10 cellular contexts compared by ENCODE assay signal in the genomic region with DNA sequence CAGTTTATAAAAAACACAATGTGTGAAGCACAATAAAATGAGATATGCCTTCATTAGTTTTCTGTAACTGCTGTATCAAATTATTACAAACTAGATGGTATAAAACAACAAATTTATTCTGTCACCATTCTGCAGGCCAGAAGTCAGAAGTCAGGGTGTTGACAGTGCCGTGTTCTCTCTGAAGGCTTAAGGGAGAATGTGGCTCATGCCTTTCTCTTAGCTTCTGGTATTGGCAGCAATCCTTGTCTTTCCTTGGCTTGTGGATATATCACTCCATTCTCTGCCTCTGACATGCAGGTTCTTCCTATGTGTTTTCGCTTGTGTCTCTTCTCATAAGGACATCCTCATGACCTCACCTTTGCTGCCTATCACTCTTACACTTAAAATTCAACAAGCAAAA. TPM values are rescaled to one million over a fixed set of nuclear protein-coding genes. Genes with fewer than 3 reads are reported as not detected.
A peak's percentile ranks its signal among the peaks of the same experiment; 100 is the strongest.
DNase-seq lines count a peak whose midpoint lies in the region; ATAC-seq and TF ChIP-seq lines count a peak whose summit lies in the region.
"Had no signal": no experiment of that assay in that cellular context is flagged by ENCODE, and none has a peak within 500 bp of the region (broad histone marks: within the 10 kb centered on the region; RNA-seq: fewer than 3 reads in every experiment).

No MANE protein-coding gene starts in this region.

- H3K27ac Mint-ChIP-seq in Calu3 (ENCODE audit: unreplicated experiment) = peak overlapping the region; percentile 14
- H3K27ac Mint-ChIP-seq in IgD-negative memory B cell = peak overlapping the region; percentile 6 to 59 (median 7)
- peak overlapping the region; percentile 96 to 97 for H3K27ac Mint-ChIP-seq in activated naive CD4-positive, alpha-beta T cell treated with anti-CD3 and anti-CD28 coated beads, Interleukin-2, amount 50 U/mL, for 72 hours
- H3K27ac Mint-ChIP-seq in mesothelial cell of epicardium = peak overlapping the region; percentile 39

- H3K27me3 Mint-ChIP-seq in Calu3 (ENCODE audit: unreplicated experiment) = no peaks in the 10 kb centered on the region
- no peaks in the 10 kb centered on the region for H3K27me3 Mint-ChIP-seq in IgD-negative memory B cell
- H3K27me3 Mint-ChIP-seq in mesothelial cell of epicardium (ENCODE audit: low read depth) = no peaks in the 10 kb centered on the region

- H3K4me3 Mint-ChIP-seq in Calu3 (ENCODE audit: low read depth, unreplicated experiment) (peak overlapping the region; percentile 25), IgD-negative memory B cell (peak overlapping the region in 3 of 4 donors; percentile 3 to 65 (median 5)), mesothelial cell of epicardium (no peak overlapping the region)

- H3K4me1 Mint-ChIP-seq in Calu3 (ENCODE audit: low read depth, unreplicated experiment) (peaks cover 77% of the 10 kb centered on the region), IgD-negative memory B cell (peaks cover 54 to 63% (median 61%) of the 10 kb centered on the region in 3 donors), mesothelial cell of epicardium (peaks cover 51% of the 10 kb centered on the region)

- intact Hi-C loops in Calu3 (cut with micrococcal nuclease; ENCODE audit: unreplicated experiment) = no loop called here

- no peaks in the 10 kb centered on the region for H3K9me3 Mint-ChIP-seq in Calu3 (ENCODE audit: low read depth, unreplicated experiment)
- H3K9me3 Mint-ChIP-seq in IgD-negative memory B cell = no peaks in the 10 kb centered on the region
- peaks cover 0 to 8% of the 10 kb centered on the region in 2 donors for H3K9me3 Mint-ChIP-seq in activated naive CD4-positive, alpha-beta T cell treated with anti-CD3 and anti-CD28 coated beads, Interleukin-2, amount 50 U/mL, for 72 hours
- H3K9me3 Mint-ChIP-seq in mesothelial cell of epicardium = no peaks in the 10 kb centered on the region

- TF ChIP-seq CTCF in Calu3 (IDR thresholded peaks at IDR 0.05; ENCODE audit: unreplicated experiment) (no peak), mesothelial cell of epicardium (IDR thresholded peaks at IDR 0.05; ENCODE audit: unreplicated experiment) (no peak)

- no TSS peak for BruUV-seq in Calu3 (replicated peaks; lab: Mats Ljungman, UMichigan)

- H3K36me3 Mint-ChIP-seq in Calu3 (ENCODE audit: insufficient read depth, unreplicated experiment) (peaks cover 9% of the 10 kb centered on the region), IgD-negative memory B cell (peaks cover 2% of the 10 kb centered on the region), mesothelial cell of epicardium (peaks cover 5% of the 10 kb centered on the region)
- peaks cover 13% of the 10 kb centered on the region in 2 donors for H3K36me3 Mint-ChIP-seq in activated naive CD4-positive, alpha-beta T cell treated with anti-CD3 and anti-CD28 coated beads, Interleukin-2, amount 50 U/mL, for 72 hours

- CTCF ChIA-PET in Calu3 (lab: Charles Lee) = interaction anchor here (0.9 to 1.5 kb wide), 3 partner anchors 12 to 278 kb away, joined by 3 read pairs; no protein-coding TSS in a partner anchor

- no peak for DNase-seq in Calu3
- no peak for DNase-seq in activated naive CD4-positive, alpha-beta T cell treated with anti-CD3 and anti-CD28 coated beads, Interleukin-2, amount 50 U/mL, for 72 hours (ENCODE audit: low spot score in 2 of 2)
- no peak for DNase-seq in mesothelial cell of epicardium (ENCODE audit: low spot score in 2 of 2, unreplicated experiment in 2 of 2)
- DNase-seq in cerebellar nuclear complex (lab: John Stamatoyannopoulos, UW) = no peak
- no peak for DNase-seq in CD1c-positive myeloid dendritic cell (ENCODE audit: extremely low spot score)
- no peak for DNase-seq in effector CD8-positive, alpha-beta T cell (lab: John Stamatoyannopoulos, UW)
- DNase-seq: NCI-H2171 treated with DMSO at 0.1 percent for 48 hours, substantia nigra, SW 1271 had no signal

- no peak for ATAC-seq in activated naive CD4-positive, alpha-beta T cell treated with anti-CD3 and anti-CD28 coated beads, Interleukin-2, amount 50 U/mL, for 72 hours

RNA-seq across cellular contexts. Expression of a gene that starts 10.1 kb away (rescaled TPM):
- 136 and 145 TPM in 2 replicates for total RNA-seq in Calu3 (2022)
- 21.6 TPM for polyA plus RNA-seq in IgD-negative memory B cell
- 10 to 100 TPM; 45.5 to 60.1 TPM for total RNA-seq in activated naive CD4-positive, alpha-beta T cell treated with anti-CD3 and anti-CD28 coated beads, Interleukin-2, amount 50 U/mL, for 72 hours
- 58.3 to 63.2 TPM (median 61.6 TPM) in 3 replicates for total RNA-seq in mesothelial cell of epicardium

Comparison
In these comparisons a context has a peak if more than half of its experiments do, and no peak if none do; other contexts are left out.
1. H3K27ac Mint-ChIP-seq: peak in every context shown above with its lines; median percentile 96 in activated naive CD4-positive, alpha-beta T cell treated with anti-CD3 and anti-CD28 coated beads, Interleukin-2, amount 50 U/mL, for 72 hours; 39 in mesothelial cell of epicardium; 14 in Calu3; 7 in IgD-negative memory B cell.